In the genomic region with DNA sequence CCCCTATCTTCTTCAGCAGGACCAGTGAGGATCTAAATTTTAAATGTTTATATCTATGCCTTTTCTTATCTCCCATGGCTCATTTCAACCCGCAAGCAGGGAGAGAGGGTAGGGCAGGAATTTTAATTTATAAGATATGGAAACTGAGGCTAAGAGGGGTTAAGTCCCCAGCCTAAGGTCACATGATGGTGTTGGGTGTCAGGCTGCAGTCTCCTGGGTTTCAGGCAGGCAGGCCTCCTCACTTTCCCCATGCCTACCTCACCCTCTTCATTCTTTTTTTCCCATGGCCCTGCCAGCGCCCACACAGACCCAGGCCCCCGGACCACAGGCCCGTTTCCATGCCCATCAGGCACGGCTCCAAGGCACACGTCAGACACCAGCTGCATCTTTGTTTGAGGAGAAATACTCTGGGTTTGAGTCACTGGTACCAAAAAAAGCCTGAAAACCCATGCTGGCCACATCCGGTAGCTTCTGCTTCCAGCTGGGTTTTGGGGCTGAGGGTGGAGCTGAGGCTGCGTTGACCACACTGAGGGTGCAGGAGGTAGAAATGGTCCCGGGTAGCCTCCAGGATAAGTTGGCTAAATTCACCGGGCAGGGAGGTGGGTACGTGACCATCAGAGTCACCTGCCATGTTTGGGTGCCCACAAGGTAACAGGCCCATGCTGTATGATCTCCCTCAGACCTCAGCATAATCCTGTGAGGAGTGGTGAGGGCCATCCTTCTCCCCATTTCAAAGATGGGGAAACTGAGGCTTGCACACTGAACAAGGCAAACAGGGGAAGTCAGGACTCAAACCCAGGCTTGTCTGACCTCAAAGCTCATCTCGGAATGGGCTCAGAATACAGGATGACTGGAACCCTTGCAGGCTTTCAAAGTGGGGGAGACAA, we compare ENCODE assay signal across 8 cellular contexts. TPM values are rescaled to one million over a fixed set of nuclear protein-coding genes. Genes with fewer than 3 reads are reported as not detected.
DNase-seq lines count a peak whose midpoint lies in the region; ATAC-seq and TF ChIP-seq lines count a peak whose summit lies in the region.

No MANE protein-coding gene starts in this region.

- CTCF ChIA-PET in AG04450 (lab: Charles Lee) (no interaction called here), RWPE1 (lab: Yijun Ruan, JAX) (interaction anchor here (0.7 kb wide), 1 partner anchor 108 kb away, joined by 4 read pairs; no protein-coding TSS in a partner anchor)

- H3K27ac ChIP-seq in AG04450 (ENCODE audit: low read depth, low read length) (peak overlapping the region; percentile 88), RWPE1 (peak overlapping the region; percentile 53), colonic mucosa (no peak overlapping the region), spleen (peak overlapping the region in 4 of 8 donors; percentile 26 to 67 (median 52))

- H3K9me3 ChIP-seq in AG04450 (ENCODE audit: control insufficient read depth, insufficient read depth, low read length) (no peaks in the 10 kb centered on the region), colonic mucosa (no peaks in the 10 kb centered on the region), spleen (no peaks in the 10 kb centered on the region)

- peak; percentile 90 for DNase-seq in AG04450 (ENCODE audit: low read depth, low spot score)
- peak; percentile 43 for DNase-seq in RWPE1 (ENCODE audit: low spot score)
- DNase-seq in colonic mucosa = peak; percentile 34
- peak; percentile 74 for DNase-seq in spleen
- DNase-seq in cerebellum (ENCODE audit: low spot score) = no peak
- DNase-seq in NCI-H2029 (lab: John Stamatoyannopoulos, UW) = no peak

- WGBS in spleen, 5 donors = 54 to 70% (median 63%) methylated on average over 12 of the region's 12 CpGs

- H3K36me3 ChIP-seq in colonic mucosa (no peaks in the 10 kb centered on the region), spleen (no peaks in the 10 kb centered on the region)

- peaks cover 2% of the 10 kb centered on the region for H3K27me3 ChIP-seq in AG04450 (ENCODE audit: control insufficient read depth, insufficient read depth, low read length)
- H3K27me3 ChIP-seq in colonic mucosa = no peaks in the 10 kb centered on the region
- no peaks in the 10 kb centered on the region for H3K27me3 ChIP-seq in spleen (replicated peaks in 1 of 7)

- H3K4me3 ChIP-seq in AG04450 (ENCODE audit: low read depth, low read length) (no peak overlapping the region), colonic mucosa (no peak overlapping the region), spleen (no peak overlapping the region)

- H3K4me1 ChIP-seq in colonic mucosa = no peaks in the 10 kb centered on the region
- peaks cover 5 to 32% (median 19%) of the 10 kb centered on the region in 6 donors for H3K4me1 ChIP-seq in spleen

- POLR2A ChIA-PET in AG04450 (lab: Yijun Ruan, JAX) (interaction anchor here (0.7 to 1.5 kb wide), 2 partner anchors 58 to 59 kb away, joined by 3 to 5 read pairs; no protein-coding TSS in a partner anchor), RWPE1 (lab: Yijun Ruan, JAX; ENCODE audit: low non-redundant PET) (no interaction called here)

- no peak overlapping the region for H3K9ac ChIP-seq in colonic mucosa (ENCODE audit: low read depth in 2 of 2, low read length in 2 of 2)

- TF ChIP-seq CTCF in AG04450 (IDR thresholded peaks at IDR 0.05; ENCODE audit: low read depth, low read length) = no peak
- TF ChIP-seq CTCF in RWPE1 (conservative IDR thresholded peaks at IDR 0.05; ENCODE audit: low read depth) = no peak
- TF ChIP-seq CTCF in colonic mucosa (IDR thresholded peaks at IDR 0.05) = no peak
- no peak for TF ChIP-seq CTCF in spleen (IDR thresholded peaks at IDR 0.05 in 8 of 11, conservative IDR thresholded peaks at IDR 0.05 in 3 of 11)

- no peak for TF ChIP-seq POLR2A in spleen (IDR thresholded peaks at IDR 0.05)

- intact Hi-C loops in colonic mucosa (cut with DNase I) = no loop called here
- intact Hi-C loops in spleen (cut with DNase I; ENCODE audit: low total_unique reads) = no loop called here

- ATAC-seq in GM18867 (IDR thresholded peaks at IDR 0.05; ENCODE audit: unreplicated experiment) = peak; percentile 76
- ATAC-seq in HG02973 (IDR thresholded peaks at IDR 0.05; ENCODE audit: unreplicated experiment) = peak; percentile 71

RNA-seq across cellular contexts. Expression of gene CRYBB1, which starts 7.5 kb away (rescaled TPM):
- polyA plus RNA-seq in AG04450 (2011; rRNA removed) = not detected in 2 replicates
- polyA minus RNA-seq in AG04450 (2011; rRNA and poly(A)+ RNA removed) = not detected in 2 replicates
- total RNA-seq in colonic mucosa = under 1 TPM in 1 of 2 donors, not detected in 1; 0.32 TPM
- 1 to 10 TPM in 6 of 7 donors, under 1 TPM in 1; 0.34 to 2.9 (median 2.1) TPM for total RNA-seq in spleen
- 1 to 10 TPM in 2 of 3 donors, under 1 TPM in 1; 0.98 to 1.9 (median 1.3) TPM for polyA plus RNA-seq in spleen
- 0.27 TPM for total RNA-seq in cerebellum

RNA-seq across cellular contexts. Expression of gene CRYBA4, which starts 11.4 kb away (rescaled TPM):
- polyA plus RNA-seq in AG04450 (2011; rRNA removed) (not detected in 2 replicates), spleen (under 1 TPM; 0.20 to 0.24 (median 0.22) TPM)
- polyA minus RNA-seq in AG04450 (2011; rRNA and poly(A)+ RNA removed) = not detected in 2 replicates
- total RNA-seq in colonic mucosa (under 1 TPM in 1 of 2 donors, not detected in 1; 0.47 TPM), spleen (not detected), cerebellum (not detected)

RNA-seq across cellular contexts. Expression of gene TPST2, which starts 20.4 kb away (rescaled TPM):
- polyA plus RNA-seq in AG04450 (2011; rRNA removed) (33.6 and 39.3 TPM in 2 replicates), spleen (10 to 100 TPM; 14.6 to 22.2 (median 16.6) TPM)
- polyA minus RNA-seq in AG04450 (2011; rRNA and poly(A)+ RNA removed) = 24.5 and 39.8 TPM in 2 replicates
- total RNA-seq in colonic mucosa (10 to 100 TPM; 13.3 to 19.9 TPM), spleen (100 to 1,000 TPM in 2 of 7 donors, 10 to 100 TPM in 5; 43.5 to 119 (median 63.2) TPM), cerebellum (8.3 TPM)

RNA-seq across cellular contexts. Expression of gene MIAT, which starts 47.1 kb away (rescaled TPM):
- polyA plus RNA-seq in AG04450 (2011; rRNA removed) (7.8 and 9.4 TPM in 2 replicates), spleen (1 to 10 TPM in 2 of 3 donors, under 1 TPM in 1; 0.77 to 3.2 (median 1.7) TPM)
- 16.9 and 19.0 TPM in 2 replicates for polyA minus RNA-seq in AG04450 (2011; rRNA and poly(A)+ RNA removed)
- total RNA-seq in colonic mucosa (1 to 10 TPM; 1.5 to 1.8 TPM), spleen (10 to 100 TPM; 16.0 to 62.4 (median 24.8) TPM), cerebellum (194 TPM)

Comparison
In these comparisons a context has a peak if more than half of its experiments do, and no peak if none do; other contexts are left out.
1. DNase-seq: peak in AG04450 (single experiment), RWPE1 (single experiment), colonic mucosa (single experiment) and spleen (single experiment); none in cerebellum (single experiment) and NCI-H2029 (single experiment).